1 cellular context compared by ENCODE assay signal in the genomic region with DNA sequence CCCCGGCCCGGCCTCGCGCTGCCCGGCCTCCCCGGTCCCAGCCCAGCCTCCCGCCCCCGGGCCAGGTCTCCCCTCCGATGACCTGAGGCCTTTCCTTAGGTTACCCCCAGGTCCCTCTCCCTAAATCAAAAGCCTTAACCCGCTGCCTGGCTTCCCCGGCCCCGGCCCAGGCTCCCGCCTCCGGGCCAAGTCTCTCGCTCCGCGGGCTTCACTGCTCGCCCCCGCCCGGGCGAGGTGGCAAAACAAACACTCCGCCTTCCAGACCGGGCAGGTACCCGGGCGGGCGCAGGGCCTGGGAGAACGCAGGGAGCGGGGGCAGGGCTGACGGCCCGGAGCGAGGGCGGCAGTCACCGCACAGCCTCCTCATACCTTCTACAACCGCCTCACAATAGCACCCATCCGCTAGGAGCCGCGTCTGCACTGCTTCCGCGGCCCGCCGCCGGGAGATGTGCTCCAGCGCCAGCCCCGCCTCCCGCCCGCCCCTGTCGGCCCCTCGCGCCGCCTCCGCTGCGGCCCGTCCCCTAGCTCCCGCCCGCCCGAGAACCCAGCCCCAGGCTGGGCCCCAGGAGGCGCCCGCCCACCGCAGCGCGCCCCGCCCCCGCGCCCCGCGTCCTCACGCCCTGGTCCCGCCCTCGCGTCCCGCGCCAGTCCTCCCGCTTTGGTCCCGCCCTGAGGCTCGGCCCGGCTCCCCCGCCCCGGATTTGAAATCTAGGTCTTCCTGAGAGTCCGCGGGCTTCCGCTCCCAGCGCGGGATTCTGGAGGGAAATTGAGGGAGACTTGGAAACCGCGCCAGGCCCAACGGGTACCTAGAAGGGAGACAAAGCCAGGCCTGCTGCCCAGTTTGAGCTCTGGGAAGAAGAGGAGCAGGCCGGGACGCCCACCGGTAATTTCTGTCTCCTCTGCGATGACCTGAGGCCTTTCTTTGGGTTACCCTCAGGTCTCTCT.
A peak's percentile ranks its signal among the peaks of the same experiment; 100 is the strongest.
TF ChIP-seq lines count a peak whose summit lies in the region.

A gene (minus strand): TSS at position 422 of the 945 bp plus-strand sequence. CDS start 10,994 bp downstream, outside the sequence.
A gene with protein sequence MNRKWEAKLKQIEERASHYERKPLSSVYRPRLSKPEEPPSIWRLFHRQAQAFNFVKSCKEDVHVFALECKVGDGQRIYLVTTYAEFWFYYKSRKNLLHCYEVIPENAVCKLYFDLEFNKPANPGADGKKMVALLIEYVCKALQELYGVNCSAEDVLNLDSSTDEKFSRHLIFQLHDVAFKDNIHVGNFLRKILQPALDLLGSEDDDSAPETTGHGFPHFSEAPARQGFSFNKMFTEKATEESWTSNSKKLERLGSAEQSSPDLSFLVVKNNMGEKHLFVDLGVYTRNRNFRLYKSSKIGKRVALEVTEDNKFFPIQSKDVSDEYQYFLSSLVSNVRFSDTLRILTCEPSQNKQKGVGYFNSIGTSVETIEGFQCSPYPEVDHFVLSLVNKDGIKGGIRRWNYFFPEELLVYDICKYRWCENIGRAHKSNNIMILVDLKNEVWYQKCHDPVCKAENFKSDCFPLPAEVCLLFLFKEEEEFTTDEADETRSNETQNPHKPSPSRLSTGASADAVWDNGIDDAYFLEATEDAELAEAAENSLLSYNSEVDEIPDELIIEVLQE (plus strand): TSS at position 713 of the 945 bp plus-strand sequence. CDS start 7,403 bp downstream, outside the sequence.

TF ChIP-seq in HepG2, 621 proteins besides CTCF, POLR2A, EP300 and RAD21 (continued from another document and continues in another):
- TF ChIP-seq, protein P1, sequence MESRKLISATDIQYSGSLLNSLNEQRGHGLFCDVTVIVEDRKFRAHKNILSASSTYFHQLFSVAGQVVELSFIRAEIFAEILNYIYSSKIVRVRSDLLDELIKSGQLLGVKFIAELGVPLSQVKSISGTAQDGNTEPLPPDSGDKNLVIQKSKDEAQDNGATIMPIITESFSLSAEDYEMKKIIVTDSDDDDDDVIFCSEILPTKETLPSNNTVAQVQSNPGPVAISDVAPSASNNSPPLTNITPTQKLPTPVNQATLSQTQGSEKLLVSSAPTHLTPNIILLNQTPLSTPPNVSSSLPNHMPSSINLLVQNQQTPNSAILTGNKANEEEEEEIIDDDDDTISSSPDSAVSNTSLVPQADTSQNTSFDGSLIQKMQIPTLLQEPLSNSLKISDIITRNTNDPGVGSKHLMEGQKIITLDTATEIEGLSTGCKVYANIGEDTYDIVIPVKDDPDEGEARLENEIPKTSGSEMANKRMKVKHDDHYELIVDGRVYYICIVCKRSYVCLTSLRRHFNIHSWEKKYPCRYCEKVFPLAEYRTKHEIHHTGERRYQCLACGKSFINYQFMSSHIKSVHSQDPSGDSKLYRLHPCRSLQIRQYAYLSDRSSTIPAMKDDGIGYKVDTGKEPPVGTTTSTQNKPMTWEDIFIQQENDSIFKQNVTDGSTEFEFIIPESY (CRISPR knock-in tag; IDR thresholded peaks at IDR 0.05) = no peak
- TF ChIP-seq YEATS2 (CRISPR knock-in tag; IDR thresholded peaks at IDR 0.05; ENCODE audit: borderline replicate concordance) (peak; percentile 37; the same call in 1 of the 2 replicates), BHLHE40 (IDR thresholded peaks at IDR 0.05; ENCODE audit: low read length) (no peak), KDM1A (CRISPR knock-in tag; IDR thresholded peaks at IDR 0.05) (no peak), ZNF672 (CRISPR knock-in tag; IDR thresholded peaks at IDR 0.05) (no peak), ZNF431 (CRISPR knock-in tag; IDR thresholded peaks at IDR 0.05; ENCODE audit: borderline replicate concordance, low read depth) (0 out of 2 replicates have a peak, but pooled peaks have one; percentile 36), ZNF207 (IDR thresholded peaks at IDR 0.05; ENCODE audit: borderline replicate concordance) (no peak), ONECUT2 (CRISPR knock-in tag; IDR thresholded peaks at IDR 0.05) (no peak), RFX3 (CRISPR knock-in tag; IDR thresholded peaks at IDR 0.05) (no peak), ZNF253 (CRISPR knock-in tag; IDR thresholded peaks at IDR 0.05; ENCODE audit: borderline replicate concordance) (0 out of 2 replicates have a peak, but pooled peaks have one; percentile 46), ZNF772 (CRISPR knock-in tag; IDR thresholded peaks at IDR 0.05) (0 out of 2 replicates have a peak, but pooled peaks have one; percentile 48), MEIS1 (CRISPR knock-in tag; IDR thresholded peaks at IDR 0.05; ENCODE audit: borderline replicate concordance) (no peak), SOX6 (IDR thresholded peaks at IDR 0.05) (no peak), SOX6 (CRISPR knock-in tag; IDR thresholded peaks at IDR 0.05) (peak; percentile 50), SKI (IDR thresholded peaks at IDR 0.05; ENCODE audit: partially characterized antibody) (peak; percentile 65), ZNF720 (CRISPR knock-in tag; IDR thresholded peaks at IDR 0.05) (no peak), THYN1 (CRISPR knock-in tag; IDR thresholded peaks at IDR 0.05; ENCODE audit: borderline replicate concordance, low read depth) (no peak), RBM22 (optimal IDR thresholded peaks at IDR 0.05; ENCODE audit: low read length) (no peak)
- TF ChIP-seq, protein P2, sequence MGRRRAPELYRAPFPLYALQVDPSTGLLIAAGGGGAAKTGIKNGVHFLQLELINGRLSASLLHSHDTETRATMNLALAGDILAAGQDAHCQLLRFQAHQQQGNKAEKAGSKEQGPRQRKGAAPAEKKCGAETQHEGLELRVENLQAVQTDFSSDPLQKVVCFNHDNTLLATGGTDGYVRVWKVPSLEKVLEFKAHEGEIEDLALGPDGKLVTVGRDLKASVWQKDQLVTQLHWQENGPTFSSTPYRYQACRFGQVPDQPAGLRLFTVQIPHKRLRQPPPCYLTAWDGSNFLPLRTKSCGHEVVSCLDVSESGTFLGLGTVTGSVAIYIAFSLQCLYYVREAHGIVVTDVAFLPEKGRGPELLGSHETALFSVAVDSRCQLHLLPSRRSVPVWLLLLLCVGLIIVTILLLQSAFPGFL (CRISPR knock-in tag; IDR thresholded peaks at IDR 0.05) = no peak
- TF ChIP-seq, protein P3, sequence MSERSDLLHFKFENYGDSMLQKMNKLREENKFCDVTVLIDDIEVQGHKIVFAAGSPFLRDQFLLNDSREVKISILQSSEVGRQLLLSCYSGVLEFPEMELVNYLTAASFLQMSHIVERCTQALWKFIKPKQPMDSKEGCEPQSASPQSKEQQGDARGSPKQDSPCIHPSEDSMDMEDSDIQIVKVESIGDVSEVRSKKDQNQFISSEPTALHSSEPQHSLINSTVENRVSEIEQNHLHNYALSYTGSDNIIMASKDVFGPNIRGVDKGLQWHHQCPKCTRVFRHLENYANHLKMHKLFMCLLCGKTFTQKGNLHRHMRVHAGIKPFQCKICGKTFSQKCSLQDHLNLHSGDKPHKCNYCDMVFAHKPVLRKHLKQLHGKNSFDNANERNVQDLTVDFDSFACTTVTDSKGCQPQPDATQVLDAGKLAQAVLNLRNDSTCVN (CRISPR knock-in tag; IDR thresholded peaks at IDR 0.05; ENCODE audit: borderline replicate concordance) = no peak
- TF ChIP-seq, protein P4, sequence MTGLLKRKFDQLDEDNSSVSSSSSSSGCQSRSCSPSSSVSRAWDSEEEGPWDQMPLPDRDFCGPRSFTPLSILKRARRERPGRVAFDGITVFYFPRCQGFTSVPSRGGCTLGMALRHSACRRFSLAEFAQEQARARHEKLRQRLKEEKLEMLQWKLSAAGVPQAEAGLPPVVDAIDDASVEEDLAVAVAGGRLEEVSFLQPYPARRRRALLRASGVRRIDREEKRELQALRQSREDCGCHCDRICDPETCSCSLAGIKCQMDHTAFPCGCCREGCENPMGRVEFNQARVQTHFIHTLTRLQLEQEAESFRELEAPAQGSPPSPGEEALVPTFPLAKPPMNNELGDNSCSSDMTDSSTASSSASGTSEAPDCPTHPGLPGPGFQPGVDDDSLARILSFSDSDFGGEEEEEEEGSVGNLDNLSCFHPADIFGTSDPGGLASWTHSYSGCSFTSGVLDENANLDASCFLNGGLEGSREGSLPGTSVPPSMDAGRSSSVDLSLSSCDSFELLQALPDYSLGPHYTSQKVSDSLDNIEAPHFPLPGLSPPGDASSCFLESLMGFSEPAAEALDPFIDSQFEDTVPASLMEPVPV (CRISPR knock-in tag; IDR thresholded peaks at IDR 0.05) = no peak
- TF ChIP-seq, protein P5, sequence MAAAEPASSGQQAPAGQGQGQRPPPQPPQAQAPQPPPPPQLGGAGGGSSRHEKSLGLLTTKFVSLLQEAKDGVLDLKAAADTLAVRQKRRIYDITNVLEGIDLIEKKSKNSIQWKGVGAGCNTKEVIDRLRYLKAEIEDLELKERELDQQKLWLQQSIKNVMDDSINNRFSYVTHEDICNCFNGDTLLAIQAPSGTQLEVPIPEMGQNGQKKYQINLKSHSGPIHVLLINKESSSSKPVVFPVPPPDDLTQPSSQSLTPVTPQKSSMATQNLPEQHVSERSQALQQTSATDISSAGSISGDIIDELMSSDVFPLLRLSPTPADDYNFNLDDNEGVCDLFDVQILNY (CRISPR knock-in tag; conservative IDR thresholded peaks at IDR 0.05) = no peak; the same call in 1 of the 2 replicates
- TF ChIP-seq, protein P6, sequence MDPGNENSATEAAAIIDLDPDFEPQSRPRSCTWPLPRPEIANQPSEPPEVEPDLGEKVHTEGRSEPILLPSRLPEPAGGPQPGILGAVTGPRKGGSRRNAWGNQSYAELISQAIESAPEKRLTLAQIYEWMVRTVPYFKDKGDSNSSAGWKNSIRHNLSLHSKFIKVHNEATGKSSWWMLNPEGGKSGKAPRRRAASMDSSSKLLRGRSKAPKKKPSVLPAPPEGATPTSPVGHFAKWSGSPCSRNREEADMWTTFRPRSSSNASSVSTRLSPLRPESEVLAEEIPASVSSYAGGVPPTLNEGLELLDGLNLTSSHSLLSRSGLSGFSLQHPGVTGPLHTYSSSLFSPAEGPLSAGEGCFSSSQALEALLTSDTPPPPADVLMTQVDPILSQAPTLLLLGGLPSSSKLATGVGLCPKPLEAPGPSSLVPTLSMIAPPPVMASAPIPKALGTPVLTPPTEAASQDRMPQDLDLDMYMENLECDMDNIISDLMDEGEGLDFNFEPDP (CRISPR knock-in tag; conservative IDR thresholded peaks at IDR 0.05) = no peak
- TF ChIP-seq, protein P7, sequence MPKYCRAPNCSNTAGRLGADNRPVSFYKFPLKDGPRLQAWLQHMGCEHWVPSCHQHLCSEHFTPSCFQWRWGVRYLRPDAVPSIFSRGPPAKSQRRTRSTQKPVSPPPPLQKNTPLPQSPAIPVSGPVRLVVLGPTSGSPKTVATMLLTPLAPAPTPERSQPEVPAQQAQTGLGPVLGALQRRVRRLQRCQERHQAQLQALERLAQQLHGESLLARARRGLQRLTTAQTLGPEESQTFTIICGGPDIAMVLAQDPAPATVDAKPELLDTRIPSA (CRISPR knock-in tag; IDR thresholded peaks at IDR 0.05; ENCODE audit: borderline replicate concordance) = no peak; the same call in 1 of the 2 replicates
- TF ChIP-seq, protein P8, sequence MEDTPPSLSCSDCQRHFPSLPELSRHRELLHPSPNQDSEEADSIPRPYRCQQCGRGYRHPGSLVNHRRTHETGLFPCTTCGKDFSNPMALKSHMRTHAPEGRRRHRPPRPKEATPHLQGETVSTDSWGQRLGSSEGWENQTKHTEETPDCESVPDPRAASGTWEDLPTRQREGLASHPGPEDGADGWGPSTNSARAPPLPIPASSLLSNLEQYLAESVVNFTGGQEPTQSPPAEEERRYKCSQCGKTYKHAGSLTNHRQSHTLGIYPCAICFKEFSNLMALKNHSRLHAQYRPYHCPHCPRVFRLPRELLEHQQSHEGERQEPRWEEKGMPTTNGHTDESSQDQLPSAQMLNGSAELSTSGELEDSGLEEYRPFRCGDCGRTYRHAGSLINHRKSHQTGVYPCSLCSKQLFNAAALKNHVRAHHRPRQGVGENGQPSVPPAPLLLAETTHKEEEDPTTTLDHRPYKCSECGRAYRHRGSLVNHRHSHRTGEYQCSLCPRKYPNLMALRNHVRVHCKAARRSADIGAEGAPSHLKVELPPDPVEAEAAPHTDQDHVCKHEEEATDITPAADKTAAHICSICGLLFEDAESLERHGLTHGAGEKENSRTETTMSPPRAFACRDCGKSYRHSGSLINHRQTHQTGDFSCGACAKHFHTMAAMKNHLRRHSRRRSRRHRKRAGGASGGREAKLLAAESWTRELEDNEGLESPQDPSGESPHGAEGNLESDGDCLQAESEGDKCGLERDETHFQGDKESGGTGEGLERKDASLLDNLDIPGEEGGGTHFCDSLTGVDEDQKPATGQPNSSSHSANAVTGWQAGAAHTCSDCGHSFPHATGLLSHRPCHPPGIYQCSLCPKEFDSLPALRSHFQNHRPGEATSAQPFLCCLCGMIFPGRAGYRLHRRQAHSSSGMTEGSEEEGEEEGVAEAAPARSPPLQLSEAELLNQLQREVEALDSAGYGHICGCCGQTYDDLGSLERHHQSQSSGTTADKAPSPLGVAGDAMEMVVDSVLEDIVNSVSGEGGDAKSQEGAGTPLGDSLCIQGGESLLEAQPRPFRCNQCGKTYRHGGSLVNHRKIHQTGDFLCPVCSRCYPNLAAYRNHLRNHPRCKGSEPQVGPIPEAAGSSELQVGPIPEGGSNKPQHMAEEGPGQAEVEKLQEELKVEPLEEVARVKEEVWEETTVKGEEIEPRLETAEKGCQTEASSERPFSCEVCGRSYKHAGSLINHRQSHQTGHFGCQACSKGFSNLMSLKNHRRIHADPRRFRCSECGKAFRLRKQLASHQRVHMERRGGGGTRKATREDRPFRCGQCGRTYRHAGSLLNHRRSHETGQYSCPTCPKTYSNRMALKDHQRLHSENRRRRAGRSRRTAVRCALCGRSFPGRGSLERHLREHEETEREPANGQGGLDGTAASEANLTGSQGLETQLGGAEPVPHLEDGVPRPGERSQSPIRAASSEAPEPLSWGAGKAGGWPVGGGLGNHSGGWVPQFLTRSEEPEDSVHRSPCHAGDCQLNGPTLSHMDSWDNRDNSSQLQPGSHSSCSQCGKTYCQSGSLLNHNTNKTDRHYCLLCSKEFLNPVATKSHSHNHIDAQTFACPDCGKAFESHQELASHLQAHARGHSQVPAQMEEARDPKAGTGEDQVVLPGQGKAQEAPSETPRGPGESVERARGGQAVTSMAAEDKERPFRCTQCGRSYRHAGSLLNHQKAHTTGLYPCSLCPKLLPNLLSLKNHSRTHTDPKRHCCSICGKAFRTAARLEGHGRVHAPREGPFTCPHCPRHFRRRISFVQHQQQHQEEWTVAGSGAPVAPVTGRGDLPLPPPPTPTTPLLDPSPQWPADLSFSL (CRISPR knock-in tag; IDR thresholded peaks at IDR 0.05) = no peak
- TF ChIP-seq, protein P9, sequence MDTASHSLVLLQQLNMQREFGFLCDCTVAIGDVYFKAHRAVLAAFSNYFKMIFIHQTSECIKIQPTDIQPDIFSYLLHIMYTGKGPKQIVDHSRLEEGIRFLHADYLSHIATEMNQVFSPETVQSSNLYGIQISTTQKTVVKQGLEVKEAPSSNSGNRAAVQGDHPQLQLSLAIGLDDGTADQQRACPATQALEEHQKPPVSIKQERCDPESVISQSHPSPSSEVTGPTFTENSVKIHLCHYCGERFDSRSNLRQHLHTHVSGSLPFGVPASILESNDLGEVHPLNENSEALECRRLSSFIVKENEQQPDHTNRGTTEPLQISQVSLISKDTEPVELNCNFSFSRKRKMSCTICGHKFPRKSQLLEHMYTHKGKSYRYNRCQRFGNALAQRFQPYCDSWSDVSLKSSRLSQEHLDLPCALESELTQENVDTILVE (CRISPR knock-in tag; IDR thresholded peaks at IDR 0.05) = no peak
